ENCODE assay signal across 1 cellular context in genomic region chr11:83193315-83194283, GRCh38.
A peak's percentile ranks its signal among the peaks of the same experiment; 100 is the strongest.
TF ChIP-seq lines count a peak whose summit lies in the region.

Gene ANKRD42 (plus strand): TSS chr11:83193712. CDS start chr11:83194671, 959 bp downstream.

TF ChIP-seq in K562, 482 proteins besides CTCF, POLR2A, EP300 and RAD21 (continued from another document and continues in another):
- no peak for TF ChIP-seq CTCFL (IDR thresholded peaks at IDR 0.05; ENCODE audit: borderline replicate concordance, insufficient read depth, low read depth, low read length, poor library complexity, severe bottlenecking)
- TF ChIP-seq TCF7 (IDR thresholded peaks at IDR 0.05; ENCODE audit: borderline replicate concordance), result 0 out of 2 replicates have a peak, but pooled peaks have one; percentile 21
- TF ChIP-seq ASH1L (IDR thresholded peaks at IDR 0.05; ENCODE audit: borderline replicate concordance, low read depth, partially characterized antibody), result peak; percentile 44
- no peak for TF ChIP-seq DDX20 (tag; IDR thresholded peaks at IDR 0.05; ENCODE audit: low read depth)
- no peak for TF ChIP-seq NELFE (IDR thresholded peaks at IDR 0.05; ENCODE audit: insufficient read depth, insufficient read length)
- TF ChIP-seq ARID4B (CRISPR knock-in tag; IDR thresholded peaks at IDR 0.05), result peak; percentile 93
- TF ChIP-seq ESRRA (IDR thresholded peaks at IDR 0.05; ENCODE audit: borderline replicate concordance, low read depth), result peak; percentile 73
- TF ChIP-seq NFE2L1 (tag; IDR thresholded peaks at IDR 0.05; ENCODE audit: borderline replicate concordance, low read depth), result no peak
- no peak for TF ChIP-seq ZNF217 (CRISPR knock-in tag; IDR thresholded peaks at IDR 0.05)
- TF ChIP-seq SAP30 (IDR thresholded peaks at IDR 0.05; ENCODE audit: borderline replicate concordance, insufficient read depth, low read depth, low read length, poor library complexity, severe bottlenecking), result peak; percentile 89
- 0 out of 2 replicates have a peak, but pooled peaks have one; percentile 16 for TF ChIP-seq ATF4 (CRISPR knock-in tag; IDR thresholded peaks at IDR 0.05)
- TF ChIP-seq E2F4 (CRISPR knock-in tag; IDR thresholded peaks at IDR 0.05; ENCODE audit: low read depth), result 0 out of 2 replicates have a peak, but pooled peaks have one; percentile 22
- no peak for TF ChIP-seq ZNF449 (CRISPR knock-in tag; IDR thresholded peaks at IDR 0.05)
- peak; percentile 80 for TF ChIP-seq SUPT5H (IDR thresholded peaks at IDR 0.05)
- peak; percentile 61; the same call in 1 of the 2 replicates for TF ChIP-seq ATF6 (CRISPR knock-in tag; IDR thresholded peaks at IDR 0.05)
- peak; percentile 62 for TF ChIP-seq POLR2B (IDR thresholded peaks at IDR 0.05; ENCODE audit: low read depth, partially characterized antibody)
- TF ChIP-seq RBM22 (IDR thresholded peaks at IDR 0.05; ENCODE audit: low read depth, low read length, poor library complexity, severe bottlenecking), result peak; percentile 32
- no peak for TF ChIP-seq AFF1 (IDR thresholded peaks at IDR 0.05; ENCODE audit: low read depth in 1 of 2, partially characterized antibody in 2 of 2)
- TF ChIP-seq ZNF586 (CRISPR knock-in tag; conservative IDR thresholded peaks at IDR 0.05), result no peak
- peak; percentile 52; the same call in 1 of the 2 replicates for TF ChIP-seq NFRKB (IDR thresholded peaks at IDR 0.05; ENCODE audit: low read depth)
- TF ChIP-seq ZNF121 (CRISPR knock-in tag; conservative IDR thresholded peaks at IDR 0.05), result no peak
- TF ChIP-seq SMAD1 (IDR thresholded peaks at IDR 0.05; ENCODE audit: low read depth, low read length, partially characterized antibody), result peak; percentile 59
- TF ChIP-seq MAZ (CRISPR knock-in tag; conservative IDR thresholded peaks at IDR 0.05 in 1 of 2, IDR thresholded peaks at IDR 0.05 in 1 of 2), result peak; percentile 57 to 60; a peak in 1 of 4 replicates
- no peak for TF ChIP-seq STAG1 (CRISPR knock-in tag; IDR thresholded peaks at IDR 0.05; ENCODE audit: borderline replicate concordance)
- 0 out of 2 replicates have a peak, but pooled peaks have one; percentile 44 for TF ChIP-seq GTF2F1 (IDR thresholded peaks at IDR 0.05; ENCODE audit: low read depth, low read length)
- peak; percentile 69 for TF ChIP-seq TBP (optimal IDR thresholded peaks at IDR 0.05; ENCODE audit: low read depth, low read length)
- TF ChIP-seq THAP12 (CRISPR knock-in tag; IDR thresholded peaks at IDR 0.05), result no peak; the same call in 1 of the 2 replicates
- TF ChIP-seq DIDO1 (tag; IDR thresholded peaks at IDR 0.05; ENCODE audit: low read depth), result peak; percentile 52
- TF ChIP-seq PHF20 (IDR thresholded peaks at IDR 0.05; ENCODE audit: partially characterized antibody), result peak; percentile 81
- TF ChIP-seq ZNF253 (CRISPR knock-in tag; conservative IDR thresholded peaks at IDR 0.05), result no peak
- TF ChIP-seq MYC (IDR thresholded peaks at IDR 0.05; ENCODE audit: low read depth, low read length), result peak; percentile 61
- TF ChIP-seq MYC (CRISPR knock-in tag; IDR thresholded peaks at IDR 0.05; ENCODE audit: borderline replicate concordance, low read depth), result no peak
- no peak for TF ChIP-seq YBX1 (IDR thresholded peaks at IDR 0.05)
- TF ChIP-seq ZC3H4 (CRISPR knock-in tag; IDR thresholded peaks at IDR 0.05; ENCODE audit: borderline replicate concordance), result peak; percentile 61; the same call in 1 of the 2 replicates
- no peak for TF ChIP-seq ZNF444 (CRISPR knock-in tag; IDR thresholded peaks at IDR 0.05)
- 0 out of 2 replicates have a peak, but pooled peaks have one; percentile 35 for TF ChIP-seq ZC3H8 (IDR thresholded peaks at IDR 0.05)
- TF ChIP-seq ZBTB43 (CRISPR knock-in tag; IDR thresholded peaks at IDR 0.05), result 0 out of 2 replicates have a peak, but pooled peaks have one; percentile 61
- TF ChIP-seq GATA2 (CRISPR knock-in tag; IDR thresholded peaks at IDR 0.05), result no peak
- no peak for TF ChIP-seq SMARCA5 (IDR thresholded peaks at IDR 0.05)
- 0 out of 4 replicates have a peak, but pooled peaks of 1 of the 2 experiments have one; percentile 48 for TF ChIP-seq TEAD1 (CRISPR knock-in tag; IDR thresholded peaks at IDR 0.05)
- TF ChIP-seq ZKSCAN1 (IDR thresholded peaks at IDR 0.05; ENCODE audit: low read depth, low read length), result 0 out of 2 replicates have a peak, but pooled peaks have one; percentile 16
- TF ChIP-seq PYGO2 (tag; IDR thresholded peaks at IDR 0.05), result no peak
